9 cellular contexts compared by ENCODE assay signal in the genomic region with DNA sequence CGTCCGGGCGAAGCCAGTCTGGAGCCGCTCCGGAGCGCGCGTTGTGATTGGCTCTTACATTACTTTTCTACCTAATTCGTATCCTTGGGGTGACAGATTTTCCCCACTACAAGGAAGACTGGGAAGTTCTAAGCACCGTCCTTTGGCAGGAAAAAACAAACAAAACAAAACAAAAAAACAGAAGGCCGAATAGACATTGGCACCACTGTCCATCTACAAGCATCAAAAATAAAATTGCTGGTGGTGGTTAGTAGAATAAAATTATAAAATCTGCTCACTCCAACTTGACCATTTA. TPM values are rescaled to one million over a fixed set of nuclear protein-coding genes. Genes with fewer than 3 reads are reported as not detected.
DNase-seq lines count a peak whose midpoint lies in the region; ATAC-seq and TF ChIP-seq lines count a peak whose summit lies in the region.
"Had no signal": no experiment of that assay in that cellular context is flagged by ENCODE, and none has a peak within 500 bp of the region (broad histone marks: within the 10 kb centered on the region; RNA-seq: fewer than 3 reads in every experiment).

No MANE protein-coding gene starts in this region.

- peaks cover 4% of the 10 kb centered on the region for H3K27me3 Mint-ChIP-seq in HFFc6 (ENCODE audit: insufficient read depth)
- H3K27me3 Mint-ChIP-seq in effector memory CD8-positive, alpha-beta T cell: peaks cover 14 to 28% of the 10 kb centered on the region in 2 donors

- TF ChIP-seq CTCF in HFFc6 (IDR thresholded peaks at IDR 0.05): no peak

- H3K9me3 Mint-ChIP-seq in HFFc6: no peaks in the 10 kb centered on the region
- peaks cover 0 to 2% of the 10 kb centered on the region in 2 donors for H3K9me3 Mint-ChIP-seq in effector memory CD8-positive, alpha-beta T cell

- DNase-seq in NCI-H2107 (lab: John Stamatoyannopoulos, UW) (peak; percentile 67), NCI-H2107 treated with DMSO at 0.1 percent for 48 hours (lab: John Stamatoyannopoulos, UW; ENCODE audit: unreplicated experiment) (no peak), HFFc6 (no peak), NCI-H2171 treated with DMSO at 0.1 percent for 48 hours (lab: John Stamatoyannopoulos, UW) (peak; percentile 92), EL (no peak), cerebellar cortex (ENCODE audit: low spot score) (no peak)
- DNase-seq in effector memory CD8-positive, alpha-beta T cell: no peak

- peak overlapping the region; percentile 96 for H3K4me3 Mint-ChIP-seq in HFFc6
- H3K4me3 Mint-ChIP-seq in effector memory CD8-positive, alpha-beta T cell: peak overlapping the region; percentile 94 to 95

- no peaks in the 10 kb centered on the region for H3K27me3 ChIP-seq in mucosa of stomach (ENCODE audit: control insufficient read depth, insufficient read depth, low read length)

- peaks cover 25% of the 10 kb centered on the region for H3K4me1 Mint-ChIP-seq in HFFc6 (ENCODE audit: low read depth)
- H3K4me1 Mint-ChIP-seq in effector memory CD8-positive, alpha-beta T cell (ENCODE audit: low read depth in 2 of 2): peaks cover 13 to 16% of the 10 kb centered on the region in 2 donors

- no peaks in the 10 kb centered on the region for H3K36me3 ChIP-seq in mucosa of stomach (ENCODE audit: control insufficient read depth, insufficient read depth, low read length)

- H3K27ac Mint-ChIP-seq in HFFc6: peak overlapping the region; percentile 93
- H3K27ac Mint-ChIP-seq in effector memory CD8-positive, alpha-beta T cell: peak overlapping the region; percentile 92 to 95

- ATAC-seq in effector memory CD8-positive, alpha-beta T cell (replicated peaks): peak; percentile 25

- no peaks in the 10 kb centered on the region for H3K4me1 ChIP-seq in mucosa of stomach (ENCODE audit: control insufficient read depth, insufficient read depth, low read length)

- H3K36me3 Mint-ChIP-seq in HFFc6 (ENCODE audit: low read depth): no peaks in the 10 kb centered on the region
- peaks cover 15% of the 10 kb centered on the region for H3K36me3 Mint-ChIP-seq in effector memory CD8-positive, alpha-beta T cell (ENCODE audit: insufficient read depth)

- no peaks in the 10 kb centered on the region for H3K9me3 ChIP-seq in mucosa of stomach (ENCODE audit: control insufficient read depth, low read length)

- H3K4me3 ChIP-seq in mucosa of stomach (ENCODE audit: low read length): peak overlapping the region; percentile 16

- H3K9ac ChIP-seq in mucosa of stomach (ENCODE audit: low read length): peak overlapping the region; percentile 61
- H3K9ac ChIP-seq: BLaER1 treated with 17β-estradiol and CSF1 and Interleukin-3, amounts not matched to agents 10 nM and 100 nM had no signal

RNA-seq across cellular contexts. Expression of a gene that starts 0.7 kb away (rescaled TPM):
- 10 to 100 TPM in 2 of 6 experiments, 1 to 10 TPM in 4; 7.2 to 12.3 (median 9.1) TPM for total RNA-seq in HFFc6 (2021; fragmentation: NEBNext Ultra II Directional; extraction: Animal tissue kit (Norgen Biotek cat#: 25700))

Comparison
In these comparisons a context has a peak if more than half of its experiments do, and no peak if none do; other contexts are left out.
1. DNase-seq: peak in NCI-H2107 (single experiment) and NCI-H2171 treated with DMSO at 0.1 percent for 48 hours (single experiment); none in NCI-H2107 treated with DMSO at 0.1 percent for 48 hours (single experiment), HFFc6 (single experiment), effector memory CD8-positive, alpha-beta T cell (0 of 3), EL (single experiment) and cerebellar cortex (single experiment).